Comparison of ENCODE assay signal across 9 cellular contexts in genomic region chr16:79287424-79287917, GRCh38.
A peak's percentile ranks its signal among the peaks of the same experiment; 100 is the strongest.
DNase-seq lines count a peak whose midpoint lies in the region; ATAC-seq, FAIRE-seq and TF ChIP-seq lines count a peak whose summit lies in the region.
"Had no signal": no experiment of that assay in that cellular context is flagged by ENCODE, and none has a peak within 500 bp of the region (broad histone marks: within the 10 kb centered on the region; RNA-seq: fewer than 3 reads in every experiment).

No MANE protein-coding gene starts in this region.

- H3K4me3 ChIP-seq in K562 (no peak overlapping the region), rectal smooth muscle tissue (ENCODE audit: low read length) (peak overlapping the region; percentile 50)
- H3K4me3 ChIP-seq: A549 had no signal

- DNase-seq in NCI-H748 treated with DMSO at 0.1 percent for 48 hours (lab: John Stamatoyannopoulos, UW) = peak; percentile 95
- no peak for DNase-seq in NCI-H748 (lab: John Stamatoyannopoulos, UW; ENCODE audit: unreplicated experiment)
- DNase-seq in K562 (ENCODE audit: extremely low read depth in 1 of 4, low spot score in 3 of 4) = no peak
- no peak for DNase-seq in NCI-H146 treated with DMSO at 0.1 percent for 48 hours (lab: John Stamatoyannopoulos, UW; ENCODE audit: unreplicated experiment)
- no peak for DNase-seq in GF-D8 (lab: John Stamatoyannopoulos, UW)
- no peak for DNase-seq in middle frontal gyrus (ENCODE audit: extremely low spot score, low spot score)

- CTCF ChIA-PET in K562 (lab: Yijun Ruan, JAX; ENCODE audit: low intra/inter-chr PET ratio) = no interaction called here

- H3K79me2 ChIP-seq in K562 (ENCODE audit: control insufficient read depth, insufficient read depth, low read length) = no peaks in the 10 kb centered on the region

- peaks cover 20 to 36% of the 10 kb centered on the region in 2 experiments for H3K27me3 ChIP-seq in K562 (ENCODE audit: control insufficient read depth in 2 of 2, insufficient read depth in 2 of 2, low read length in 2 of 2)
- H3K27me3 ChIP-seq in rectal smooth muscle tissue (ENCODE audit: control insufficient read depth, insufficient read depth, low read length) = no peaks in the 10 kb centered on the region

- WGBS in K562 (ENCODE audit: insufficient coverage, low coverage, missing lambda C conversion rate) = 0% methylated on average over 5 of the region's 5 CpGs

- no peak for TF ChIP-seq POLR2A in K562 (conservative IDR thresholded peaks at IDR 0.05)

- FAIRE-seq in K562 (lab: Jason Lieb, UNC) = no peak
- FAIRE-seq: A549 had no signal

- in situ Hi-C loops in K562 (cut with MboI) = no loop called here

- ATAC-seq in HG02938 (IDR thresholded peaks at IDR 0.05; ENCODE audit: unreplicated experiment) (peak; percentile 19), K562 (no peak)
- ATAC-seq: A549 had no signal

- H3K4me1 ChIP-seq in K562 (replicated peaks in 1 of 2; ENCODE audit: control insufficient read depth in 2 of 2, insufficient read depth in 2 of 2, low read length in 2 of 2) (no peaks in the 10 kb centered on the region), rectal smooth muscle tissue (ENCODE audit: control insufficient read depth, insufficient read depth, low read length) (no peaks in the 10 kb centered on the region)
- H3K4me1 ChIP-seq: A549 had no signal

- no peak for TF ChIP-seq EP300 in K562 (IDR thresholded peaks at IDR 0.05; ENCODE audit: low read length)

- BruUV-seq in K562 (replicated peaks; lab: Mats Ljungman, UMichigan) = no TSS peak

- no peak for TF ChIP-seq CTCF in K562 (IDR thresholded peaks at IDR 0.05 in 2 of 3, conservative IDR thresholded peaks at IDR 0.05 in 1 of 3; ENCODE audit: insufficient read depth in 2 of 3, low read depth in 1 of 3, low read length in 3 of 3)

- no peak overlapping the region for H3K27ac ChIP-seq in K562 (ENCODE audit: extremely low read depth, low read depth, low read length)
- H3K27ac ChIP-seq in rectal smooth muscle tissue (ENCODE audit: low read depth, low read length) = no peak overlapping the region
- H3K27ac ChIP-seq: A549 had no signal

- intact Hi-C loops in K562 (cut with micrococcal nuclease) = no loop called here

- no peak overlapping the region for H3K4me2 ChIP-seq in K562 (ENCODE audit: insufficient read depth, low read length)
- H3K4me2 ChIP-seq: A549 had no signal

- no peak overlapping the region for H2AFZ ChIP-seq in K562 (ENCODE audit: low read depth, low read length)

- TF ChIP-seq RAD21 in K562 (CRISPR knock-in tag; conservative IDR thresholded peaks at IDR 0.05 in 1 of 2, IDR thresholded peaks at IDR 0.05 in 1 of 2) = no peak

- POLR2A ChIA-PET in K562 (lab: Yijun Ruan, JAX) = interaction anchor here (0.7 kb wide), 1 partner anchor 15 kb away, joined by 3 read pairs; no protein-coding TSS in a partner anchor

- H3K36me3 ChIP-seq in K562 (ENCODE audit: control insufficient read depth, insufficient read depth, low read length) (no peaks in the 10 kb centered on the region), rectal smooth muscle tissue (ENCODE audit: control insufficient read depth, insufficient read depth, low read length) (no peaks in the 10 kb centered on the region)

- no peaks in the 10 kb centered on the region for H3K9me3 ChIP-seq in K562 (replicated peaks; ENCODE audit: control insufficient read depth, insufficient read depth, low read depth, low read length)
- H3K9me3 ChIP-seq: A549 had no signal

- no peaks in the 10 kb centered on the region for H3K9me1 ChIP-seq in K562 (ENCODE audit: control insufficient read depth, insufficient read depth, low read length)

- no peak overlapping the region for H3K9ac ChIP-seq in K562 (ENCODE audit: insufficient read depth in 1 of 2, low read depth in 2 of 2, low read length in 2 of 2)
- no peak overlapping the region for H3K9ac ChIP-seq in rectal smooth muscle tissue (ENCODE audit: low read length)

- H4K20me1 ChIP-seq in K562 (replicated peaks; ENCODE audit: control insufficient read depth, insufficient read depth, low read length) = peaks cover 4% of the 10 kb centered on the region; the same call in 1 of the 2 replicates

TF ChIP-seq in K562, 482 proteins besides CTCF, POLR2A, EP300 and RAD21:
- no peak for TF ChIP-seq ZKSCAN3 (CRISPR knock-in tag; IDR thresholded peaks at IDR 0.05)
- peak; percentile 96 for TF ChIP-seq ZNF24 (IDR thresholded peaks at IDR 0.05)
- no peak for TF ChIP-seq ZBTB33 (CRISPR knock-in tag; IDR thresholded peaks at IDR 0.05)
- no peak for TF ChIP-seq KDM5B (IDR thresholded peaks at IDR 0.05; ENCODE audit: insufficient replicate concordance, low read depth, low read length)
- no peak for TF ChIP-seq ATF2 (CRISPR knock-in tag; IDR thresholded peaks at IDR 0.05)
- no peak for TF ChIP-seq IRF9 (tag; IDR thresholded peaks at IDR 0.05)
- TF ChIP-seq TRIM24 (IDR thresholded peaks at IDR 0.05) = no peak
- peak; percentile 69; the same call in 1 of the 2 replicates for TF ChIP-seq ZSCAN29 (IDR thresholded peaks at IDR 0.05)
